Comparison of ENCODE assay signal across 8 cellular contexts in the genomic region with DNA sequence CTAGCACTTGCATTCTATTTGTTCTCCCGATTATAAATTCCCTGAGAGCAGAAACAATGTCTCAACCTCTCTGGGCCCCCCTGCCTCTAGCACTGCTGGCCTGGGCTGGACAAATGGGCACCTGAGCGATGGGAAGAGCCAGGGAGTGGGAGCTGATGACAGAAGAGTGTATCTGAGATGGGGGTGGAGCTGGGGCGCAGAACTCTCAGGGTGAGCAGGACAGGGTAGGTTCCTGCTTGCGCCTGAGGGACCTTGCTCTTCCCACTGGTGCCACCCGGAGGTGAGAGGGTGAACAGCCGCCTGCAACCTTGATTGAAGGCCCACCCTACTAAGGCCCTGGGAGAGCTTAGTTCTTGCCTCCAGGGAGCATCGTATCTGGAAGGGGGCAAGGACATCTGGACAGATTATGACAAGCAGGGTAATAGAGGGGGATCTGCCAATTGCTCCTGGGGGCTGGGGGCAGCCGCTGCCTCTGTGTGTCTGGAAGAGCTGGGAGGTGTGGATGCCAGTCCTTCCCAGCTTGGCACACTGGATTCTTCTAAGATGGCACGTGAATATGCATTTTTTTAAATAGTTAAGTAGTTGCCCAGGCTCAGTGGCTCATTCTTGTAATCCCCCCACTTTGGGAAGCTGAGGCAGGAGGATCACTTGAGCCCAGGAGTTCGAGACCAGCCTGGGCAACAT. TPM values are rescaled to one million over a fixed set of nuclear protein-coding genes. Genes with fewer than 3 reads are reported as not detected.
DNase-seq lines count a peak whose midpoint lies in the region; ATAC-seq and TF ChIP-seq lines count a peak whose summit lies in the region.

No MANE protein-coding gene starts in this region.

- H3K36me3 ChIP-seq in fibroblast of lung (ENCODE audit: control insufficient read depth, insufficient read depth, low read length) (peaks cover 3% of the 10 kb centered on the region), upper lobe of right lung (peaks cover 7% of the 10 kb centered on the region)

- H3K4me1 ChIP-seq in fibroblast of lung (ENCODE audit: control insufficient read depth, extremely low read depth, insufficient read depth, low read length) (no peaks in the 10 kb centered on the region), upper lobe of right lung (peaks cover 4% of the 10 kb centered on the region)

- CTCF ChIA-PET in activated CD4-positive, alpha-beta T cell treated with anti-CD3 and anti-CD28 coated beads, Interleukin-2, amount 10 ng/mL, durations not matched to agents 7 days and 5 days (lab: Charles Lee): interaction anchor here (0.6 to 1.8 kb wide), 3 partner anchors 20 to 180 kb away, joined by 3 to 5 read pairs (median 3); no protein-coding TSS in a partner anchor

- no peaks in the 10 kb centered on the region for H3K36me3 Mint-ChIP-seq in activated CD4-positive, alpha-beta T cell treated with anti-CD3 and anti-CD28 coated beads, Interleukin-2, amount 10 ng/mL, durations not matched to agents 7 days and 5 days (ENCODE audit: low read depth)
- H3K36me3 Mint-ChIP-seq in nephron progenitor cell (ENCODE audit: low read depth): peaks cover 8% of the 10 kb centered on the region

- no peak overlapping the region for H3K4me3 ChIP-seq in fibroblast of lung (replicated peaks in 1 of 4; ENCODE audit: control extremely low read depth in 1 of 4, insufficient read depth in 1 of 4, low read depth in 3 of 4, low read length in 4 of 4)
- no peak overlapping the region for H3K4me3 ChIP-seq in upper lobe of right lung

- no peak overlapping the region for H2AFZ ChIP-seq in fibroblast of lung (ENCODE audit: low read length)

- H3K27ac ChIP-seq in fibroblast of lung (ENCODE audit: insufficient read depth, low read length) (no peak overlapping the region), upper lobe of right lung (no peak overlapping the region)

- H3K4me1 Mint-ChIP-seq in activated CD4-positive, alpha-beta T cell treated with anti-CD3 and anti-CD28 coated beads, Interleukin-2, amount 10 ng/mL, durations not matched to agents 7 days and 5 days: no peaks in the 10 kb centered on the region
- peaks cover 60% of the 10 kb centered on the region for H3K4me1 Mint-ChIP-seq in nephron progenitor cell

- no peaks in the 10 kb centered on the region for H3K9me3 Mint-ChIP-seq in activated CD4-positive, alpha-beta T cell treated with anti-CD3 and anti-CD28 coated beads, Interleukin-2, amount 10 ng/mL, durations not matched to agents 7 days and 5 days
- H3K9me3 Mint-ChIP-seq in nephron progenitor cell: no peaks in the 10 kb centered on the region

- TF ChIP-seq CTCF in fibroblast of lung (conservative IDR thresholded peaks at IDR 0.05 in 1 of 2, IDR thresholded peaks at IDR 0.05 in 1 of 2; ENCODE audit: low read depth in 1 of 2, low read length in 2 of 2) (peak; percentile 67 to 82), nephron progenitor cell (IDR thresholded peaks at IDR 0.05) (peak; percentile 72), upper lobe of right lung (IDR thresholded peaks at IDR 0.05) (peak; percentile 63)

- POLR2A ChIA-PET in activated CD4-positive, alpha-beta T cell treated with anti-CD3 and anti-CD28 coated beads, Interleukin-2, amount 10 ng/mL, durations not matched to agents 7 days and 5 days (lab: Charles Lee): interaction anchor here (0.6 kb wide), 1 partner anchor 67 kb away, joined by 3 read pairs; no protein-coding TSS in a partner anchor

- intact Hi-C loops in upper lobe of right lung (cut with DNase I): no loop called here

- ATAC-seq in upper lobe of right lung: peak; percentile 75
- ATAC-seq in HG03095 (IDR thresholded peaks at IDR 0.05; ENCODE audit: unreplicated experiment): no peak

- no peaks in the 10 kb centered on the region for H4K20me1 ChIP-seq in fibroblast of lung (ENCODE audit: control insufficient read depth, extremely low read depth, insufficient read depth, low read length)

- no peaks in the 10 kb centered on the region for H3K79me2 ChIP-seq in fibroblast of lung (ENCODE audit: control insufficient read depth, insufficient read depth, low read length)

- H3K9me3 ChIP-seq in fibroblast of lung (ENCODE audit: control insufficient read depth, insufficient read depth, low read depth, low read length) (no peaks in the 10 kb centered on the region), upper lobe of right lung (no peaks in the 10 kb centered on the region)

- no peaks in the 10 kb centered on the region for H3K27me3 Mint-ChIP-seq in activated CD4-positive, alpha-beta T cell treated with anti-CD3 and anti-CD28 coated beads, Interleukin-2, amount 10 ng/mL, durations not matched to agents 7 days and 5 days
- peaks cover 8% of the 10 kb centered on the region for H3K27me3 Mint-ChIP-seq in nephron progenitor cell (ENCODE audit: low read depth, poor library complexity)

- H3K9ac ChIP-seq in fibroblast of lung (ENCODE audit: insufficient read depth, low read length): no peak overlapping the region

- DNase-seq in CMK (ENCODE audit: low read depth) (peak; percentile 38), GM19240 (ENCODE audit: insufficient read length, low spot score) (peak; percentile 52), NCI-H2029 (lab: John Stamatoyannopoulos, UW) (peak; percentile 36), fibroblast of lung (ENCODE audit: low read depth in 2 of 2) (peak; percentile 57 to 70), nephron progenitor cell (peak; percentile 83), upper lobe of right lung (peak; percentile 74)
- peak; percentile 44 for DNase-seq in activated CD4-positive, alpha-beta T cell treated with anti-CD3 and anti-CD28 coated beads, Interleukin-2, amount 10 ng/mL, durations not matched to agents 7 days and 5 days

- H3K27me3 ChIP-seq in fibroblast of lung (ENCODE audit: control insufficient read depth, insufficient read depth, low read length) (no peaks in the 10 kb centered on the region), upper lobe of right lung (no peaks in the 10 kb centered on the region)

- no peak overlapping the region for H3K4me3 Mint-ChIP-seq in activated CD4-positive, alpha-beta T cell treated with anti-CD3 and anti-CD28 coated beads, Interleukin-2, amount 10 ng/mL, durations not matched to agents 7 days and 5 days
- H3K4me3 Mint-ChIP-seq in nephron progenitor cell: no peak overlapping the region

- no peak overlapping the region for H3K27ac Mint-ChIP-seq in activated CD4-positive, alpha-beta T cell treated with anti-CD3 and anti-CD28 coated beads, Interleukin-2, amount 10 ng/mL, durations not matched to agents 7 days and 5 days
- no peak overlapping the region for H3K27ac Mint-ChIP-seq in nephron progenitor cell

- H3K4me2 ChIP-seq in fibroblast of lung (ENCODE audit: extremely low read depth, insufficient read depth, low read length): no peak overlapping the region

RNA-seq across cellular contexts. Expression of gene TSPAN9, which starts 43.0 kb away (rescaled TPM):
- total RNA-seq in activated CD4-positive, alpha-beta T cell treated with anti-CD3 and anti-CD28 coated beads, Interleukin-2, amount 10 ng/mL, durations not matched to agents 7 days and 5 days: under 1 TPM in 1 of 2 experiments, not detected in 1; 0.15 TPM
- total RNA-seq in fibroblast of lung: 26.7 and 35.2 TPM in 2 replicates
- 31.1 and 32.6 TPM in 2 replicates for polyA plus RNA-seq in fibroblast of lung
- 25.6 and 30.4 TPM in 2 replicates for polyA plus RNA-seq in fibroblast of lung (2012)
- 35.5 and 64.8 TPM in 2 replicates for polyA minus RNA-seq in fibroblast of lung (ENCODE audit: low replicate concordance)
- 81.2 TPM for total RNA-seq in upper lobe of right lung

Comparison
In these comparisons a context has a peak if more than half of its experiments do, and no peak if none do; other contexts are left out.
1. RNA of gene TSPAN9, which starts 43.0 kb away (total RNA-seq): 81.2 TPM in upper lobe of right lung (single experiment) and 26.7 to 35.2 TPM in fibroblast of lung; 0.15 TPM in activated CD4-positive, alpha-beta T cell treated with anti-CD3 and anti-CD28 coated beads, Interleukin-2, amount 10 ng/mL, durations not matched to agents 7 days and 5 days; every median in the first group is over 10 times any median in the second.
2. Peak in every context shown above with its lines, with median percentiles within 50 percentile points of each other: DNase-seq and CTCF ChIP-seq.